Comparison of ENCODE assay signal across 18 cellular contexts in the genomic region with DNA sequence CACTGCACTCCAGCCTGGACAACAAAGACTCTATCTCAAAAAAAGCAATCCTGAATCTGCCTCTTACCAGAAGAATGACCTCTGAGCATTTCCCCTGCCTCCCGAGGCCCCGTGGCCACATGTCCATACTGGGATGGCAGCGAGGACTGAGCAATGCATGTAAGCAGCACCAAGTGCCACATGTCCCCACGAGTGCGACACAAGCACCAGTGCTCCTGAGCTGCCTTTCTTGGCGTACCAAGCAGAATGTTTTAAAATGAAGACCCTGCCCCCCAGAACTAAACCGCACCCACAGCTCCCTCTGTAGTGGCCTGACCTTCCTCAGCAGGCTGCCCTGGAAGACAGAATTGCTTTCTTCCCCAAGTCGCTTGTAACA.
DNase-seq lines count a peak whose midpoint lies in the region; ATAC-seq and TF ChIP-seq lines count a peak whose summit lies in the region.
"Had no signal": no experiment of that assay in that cellular context is flagged by ENCODE, and none has a peak within 500 bp of the region (broad histone marks: within the 10 kb centered on the region; RNA-seq: fewer than 3 reads in every experiment).

No MANE protein-coding gene starts in this region.

- H3K36me3 ChIP-seq in PC-9 (ENCODE audit: low read depth) (peaks cover 4% of the 10 kb centered on the region; the same call in 1 of the 2 replicates), thoracic aorta (no peaks in the 10 kb centered on the region)
- H3K36me3 ChIP-seq in effector memory CD4-positive, alpha-beta T cell (ENCODE audit: control insufficient read depth, insufficient read depth, low read length) = no peaks in the 10 kb centered on the region
- H3K36me3 ChIP-seq: lower lobe of right lung, Peyer's patch, transverse colon had no signal

- no peaks in the 10 kb centered on the region for H3K9me3 ChIP-seq in PC-9 (ENCODE audit: insufficient read depth, low read depth)
- no peaks in the 10 kb centered on the region for H3K9me3 ChIP-seq in effector memory CD4-positive, alpha-beta T cell (ENCODE audit: control insufficient read depth, low read length)
- no peaks in the 10 kb centered on the region for H3K9me3 ChIP-seq in thoracic aorta
- H3K9me3 ChIP-seq: lower lobe of right lung, Peyer's patch, spleen, transverse colon had no signal

- no peak overlapping the region for H2AFZ ChIP-seq in PC-9

- ATAC-seq in activated T-cell treated with anti-CD3 and anti-CD28 coated beads, Interleukin-2, amount 50 U/mL, for 72 hours (replicated peaks in 1 of 2) = peak in 1 of 2 donors; percentile 27
- ATAC-seq in thoracic aorta (ENCODE audit: insufficient number of reproducible peaks, low FRiP score, low read depth) (no peak), HG02678 (IDR thresholded peaks at IDR 0.05; ENCODE audit: unreplicated experiment) (no peak)

- peaks cover 0 to 2% of the 10 kb centered on the region in 2 donors for H3K36me3 Mint-ChIP-seq in activated T-cell treated with anti-CD3 and anti-CD28 coated beads, Interleukin-2, amount 50 U/mL, for 72 hours (ENCODE audit: insufficient read depth in 2 of 2)

- no peaks in the 10 kb centered on the region for H4K20me1 ChIP-seq in PC-9 (ENCODE audit: insufficient read depth)

- no peak for TF ChIP-seq CTCF in PC-9 (conservative IDR thresholded peaks at IDR 0.05)
- no peak for TF ChIP-seq CTCF in thoracic aorta (IDR thresholded peaks at IDR 0.05)

- peaks cover 47% of the 10 kb centered on the region for H3F3A ChIP-seq in PC-9 (ENCODE audit: insufficient read depth, low read depth)

- H3K27ac Mint-ChIP-seq in activated T-cell treated with anti-CD3 and anti-CD28 coated beads, Interleukin-2, amount 50 U/mL, for 72 hours = peak overlapping the region; percentile 4
- H3K27ac Mint-ChIP-seq: IgD-negative memory B cell had no signal

- POLR2A ChIA-PET in PC-9 (lab: Charles Lee; ENCODE audit: unreplicated experiment) = no interaction called here

- no TSS peak for BruUV-seq in PC-9 (replicated peaks; lab: Mats Ljungman, UMichigan)

- no peaks in the 10 kb centered on the region for H3K9me3 Mint-ChIP-seq in activated T-cell treated with anti-CD3 and anti-CD28 coated beads, Interleukin-2, amount 50 U/mL, for 72 hours
- H3K9me3 Mint-ChIP-seq: IgD-negative memory B cell had no signal

- peaks cover 42% of the 10 kb centered on the region for H3K4me1 Mint-ChIP-seq in activated T-cell treated with anti-CD3 and anti-CD28 coated beads, Interleukin-2, amount 50 U/mL, for 72 hours (ENCODE audit: low read depth)

- no peaks in the 10 kb centered on the region for H3K27me3 Mint-ChIP-seq in activated T-cell treated with anti-CD3 and anti-CD28 coated beads, Interleukin-2, amount 50 U/mL, for 72 hours (ENCODE audit: low read depth)

- H3K4me3 ChIP-seq in PC-9 (no peak overlapping the region), thoracic aorta (peak overlapping the region; percentile 29)
- peak overlapping the region; percentile 37 for H3K4me3 ChIP-seq in effector memory CD4-positive, alpha-beta T cell (ENCODE audit: insufficient read depth, low read depth, low read length, poor library complexity, severe bottlenecking)
- H3K4me3 ChIP-seq: lower lobe of right lung, transverse colon had no signal

- intact Hi-C loops in PC-9 (cut with micrococcal nuclease; ENCODE audit: unreplicated experiment) = loop anchor here (5.0 kb wide), 1 partner anchor 597 kb away; a partner anchor contains a TSS

- peak overlapping the region; percentile 76 to 85 for H3K4me3 Mint-ChIP-seq in activated T-cell treated with anti-CD3 and anti-CD28 coated beads, Interleukin-2, amount 50 U/mL, for 72 hours

- no peak for DNase-seq in activated T-cell treated with anti-CD3 and anti-CD28 coated beads, Interleukin-2, amount 50 U/mL, for 72 hours
- DNase-seq in activated T-cell treated with anti-CD3 and anti-CD28 coated beads for 4 hours (no peak), PC-9 (no peak), thoracic aorta (ENCODE audit: low spot score) (no peak), HT-29 (ENCODE audit: low spot score) (no peak), HPDE6-E6E7 (ENCODE audit: extremely low spot score) (no peak)
- DNase-seq in effector memory CD4-positive, alpha-beta T cell = no peak
- DNase-seq: amniotic stem cell, dermis blood vessel endothelial cell, DMS79, lower lobe of right lung, NCI-H1436, NCI-H446 treated with DMSO at 0.1 percent for 48 hours had no signal

- H3K4me2 ChIP-seq in PC-9 = no peak overlapping the region

- no peaks in the 10 kb centered on the region for H3K9me2 ChIP-seq in PC-9 (ENCODE audit: insufficient read depth)

- peaks cover 62% of the 10 kb centered on the region for H3K4me1 ChIP-seq in PC-9 (replicated peaks; ENCODE audit: insufficient read depth)
- H3K4me1 ChIP-seq in effector memory CD4-positive, alpha-beta T cell (ENCODE audit: control insufficient read depth, insufficient read depth, low read length, poor library complexity, severe bottlenecking) = peaks cover 18% of the 10 kb centered on the region
- H3K4me1 ChIP-seq in thoracic aorta (ENCODE audit: control insufficient read depth in 1 of 2, low read depth in 2 of 2) = no peaks in the 10 kb centered on the region
- H3K4me1 ChIP-seq: Peyer's patch had no signal

- H3K27me3 ChIP-seq in PC-9 (ENCODE audit: insufficient read depth, low read depth) (no peaks in the 10 kb centered on the region), thoracic aorta (replicated peaks; ENCODE audit: insufficient read depth) (no peaks in the 10 kb centered on the region)
- no peaks in the 10 kb centered on the region for H3K27me3 ChIP-seq in effector memory CD4-positive, alpha-beta T cell (replicated peaks; ENCODE audit: control insufficient read depth, insufficient read depth, low read length, poor library complexity, severe bottlenecking)
- H3K27me3 ChIP-seq: Peyer's patch, spleen, transverse colon had no signal

- H3K27ac ChIP-seq in PC-9 (peak overlapping the region; percentile 90), thoracic aorta (no peak overlapping the region)
- no peak overlapping the region for H3K27ac ChIP-seq in effector memory CD4-positive, alpha-beta T cell (ENCODE audit: insufficient read depth, low read length, poor library complexity, severe bottlenecking)
- H3K27ac ChIP-seq: lower lobe of right lung, transverse colon had no signal

- peaks cover 19% of the 10 kb centered on the region for H3K79me2 ChIP-seq in PC-9 (ENCODE audit: low read depth)

- CTCF ChIA-PET in PC-9 (lab: Charles Lee) = no interaction called here
